Comparison of ENCODE assay signal across 8 cellular contexts in genomic region chr10:69319911-69320316, GRCh38. TPM values are rescaled to one million over a fixed set of nuclear protein-coding genes. Genes with fewer than 3 reads are reported as not detected.
DNase-seq lines count a peak whose midpoint lies in the region; ATAC-seq and TF ChIP-seq lines count a peak whose summit lies in the region.

No MANE protein-coding gene starts in this region.

- no peak overlapping the region for H3K27ac ChIP-seq in duodenal mucosa (ENCODE audit: low read depth, low read length)

- peaks cover 7% of the 10 kb centered on the region for H3K4me1 ChIP-seq in BE2C
- peaks cover 14% of the 10 kb centered on the region for H3K4me1 ChIP-seq in NT2/D1 (ENCODE audit: insufficient read depth, insufficient read length)
- H3K4me1 ChIP-seq in duodenal mucosa (ENCODE audit: control insufficient read depth in 1 of 2, insufficient read depth in 2 of 2, low read length in 2 of 2) = peaks cover 39 to 47% of the 10 kb centered on the region in 2 donors

- ATAC-seq in HG03521 (IDR thresholded peaks at IDR 0.05; ENCODE audit: unreplicated experiment) = no peak
- no peak for ATAC-seq in activated CD4-positive, CD25-positive, alpha-beta regulatory T cell treated with anti-CD3 and anti-CD28 coated beads, Interleukin-2, amount 50 U/mL, for 24 hours

- H3K4me3 Mint-ChIP-seq in nephron = peak overlapping the region; percentile 93 to 97 (median 96)

- peaks cover 29% of the 10 kb centered on the region for H3K4me1 Mint-ChIP-seq in nephron

- peak overlapping the region; percentile 44 to 52 (median 45) for H3K27ac Mint-ChIP-seq in nephron

- no peaks in the 10 kb centered on the region for H3K36me3 Mint-ChIP-seq in nephron (ENCODE audit: low read depth)

- TF ChIP-seq CTCF in BE2C (IDR thresholded peaks at IDR 0.05; ENCODE audit: low read depth, low read length) (no peak), nephron (IDR thresholded peaks at IDR 0.05; ENCODE audit: unreplicated experiment in 3 of 3) (no peak)

- H3K9ac ChIP-seq in NT2/D1 (ENCODE audit: insufficient read length, low read depth) (peak overlapping the region; percentile 94), duodenal mucosa (ENCODE audit: low read depth in 1 of 2, low read length in 2 of 2) (peak overlapping the region; percentile 72 to 79)

- H3K27me3 Mint-ChIP-seq in nephron (ENCODE audit: low read depth) = no peaks in the 10 kb centered on the region

- no peaks in the 10 kb centered on the region for H3K9me3 Mint-ChIP-seq in nephron

- peak overlapping the region; percentile 97 for H3K4me3 ChIP-seq in BE2C (ENCODE audit: low read depth, low read length)
- H3K4me3 ChIP-seq in NT2/D1 (ENCODE audit: insufficient read length, low read depth) = peak overlapping the region; percentile 92
- H3K4me3 ChIP-seq in duodenal mucosa (ENCODE audit: low read depth in 1 of 2, low read length in 2 of 2) = peak overlapping the region; percentile 77 to 90

- no peaks in the 10 kb centered on the region for H3K9me3 ChIP-seq in BE2C
- no peaks in the 10 kb centered on the region for H3K9me3 ChIP-seq in NT2/D1 (ENCODE audit: insufficient read depth, low read length)
- H3K9me3 ChIP-seq in duodenal mucosa (ENCODE audit: control insufficient read depth in 1 of 2, low read length in 2 of 2) = no peaks in the 10 kb centered on the region

- H3K27me3 ChIP-seq in BE2C (no peaks in the 10 kb centered on the region), NT2/D1 (ENCODE audit: insufficient read depth, insufficient read length) (no peaks in the 10 kb centered on the region), duodenal mucosa (ENCODE audit: control insufficient read depth in 1 of 2, insufficient read depth in 2 of 2, low read length in 2 of 2) (no peaks in the 10 kb centered on the region)

- DNase-seq in BE2C (no peak), NT2/D1 (ENCODE audit: low read depth, low spot score) (no peak), NCI-H1436 treated with DMSO at 0.1 percent for 48 hours (lab: John Stamatoyannopoulos, UW) (no peak), ureter (ENCODE audit: low spot score) (no peak)

- H3K36me3 ChIP-seq in BE2C (no peaks in the 10 kb centered on the region), NT2/D1 (ENCODE audit: insufficient read depth, insufficient read length, low read length) (peaks cover 16% of the 10 kb centered on the region), duodenal mucosa (ENCODE audit: control insufficient read depth in 1 of 2, insufficient read depth in 2 of 2, low read length in 2 of 2) (no peaks in the 10 kb centered on the region)

RNA-seq across cellular contexts. Expression of gene HK1, which starts 41.6 kb away (rescaled TPM):
- polyA plus RNA-seq in BE2C (2012; ENCODE audit: insufficient read depth, insufficient read length, low read depth) = 158 TPM
- total RNA-seq in ureter = 139 TPM
